ENCODE assay signal across 1 cellular context in genomic region chr6:33299237-33299944, GRCh38.
A peak's percentile ranks its signal among the peaks of the same experiment; 100 is the strongest.
TF ChIP-seq lines count a peak whose summit lies in the region.

No MANE protein-coding gene starts in this region.

TF ChIP-seq in GM12878, 131 proteins besides CTCF, POLR2A, EP300 and RAD21 (continued from another document):
- TF ChIP-seq, protein P1, sequence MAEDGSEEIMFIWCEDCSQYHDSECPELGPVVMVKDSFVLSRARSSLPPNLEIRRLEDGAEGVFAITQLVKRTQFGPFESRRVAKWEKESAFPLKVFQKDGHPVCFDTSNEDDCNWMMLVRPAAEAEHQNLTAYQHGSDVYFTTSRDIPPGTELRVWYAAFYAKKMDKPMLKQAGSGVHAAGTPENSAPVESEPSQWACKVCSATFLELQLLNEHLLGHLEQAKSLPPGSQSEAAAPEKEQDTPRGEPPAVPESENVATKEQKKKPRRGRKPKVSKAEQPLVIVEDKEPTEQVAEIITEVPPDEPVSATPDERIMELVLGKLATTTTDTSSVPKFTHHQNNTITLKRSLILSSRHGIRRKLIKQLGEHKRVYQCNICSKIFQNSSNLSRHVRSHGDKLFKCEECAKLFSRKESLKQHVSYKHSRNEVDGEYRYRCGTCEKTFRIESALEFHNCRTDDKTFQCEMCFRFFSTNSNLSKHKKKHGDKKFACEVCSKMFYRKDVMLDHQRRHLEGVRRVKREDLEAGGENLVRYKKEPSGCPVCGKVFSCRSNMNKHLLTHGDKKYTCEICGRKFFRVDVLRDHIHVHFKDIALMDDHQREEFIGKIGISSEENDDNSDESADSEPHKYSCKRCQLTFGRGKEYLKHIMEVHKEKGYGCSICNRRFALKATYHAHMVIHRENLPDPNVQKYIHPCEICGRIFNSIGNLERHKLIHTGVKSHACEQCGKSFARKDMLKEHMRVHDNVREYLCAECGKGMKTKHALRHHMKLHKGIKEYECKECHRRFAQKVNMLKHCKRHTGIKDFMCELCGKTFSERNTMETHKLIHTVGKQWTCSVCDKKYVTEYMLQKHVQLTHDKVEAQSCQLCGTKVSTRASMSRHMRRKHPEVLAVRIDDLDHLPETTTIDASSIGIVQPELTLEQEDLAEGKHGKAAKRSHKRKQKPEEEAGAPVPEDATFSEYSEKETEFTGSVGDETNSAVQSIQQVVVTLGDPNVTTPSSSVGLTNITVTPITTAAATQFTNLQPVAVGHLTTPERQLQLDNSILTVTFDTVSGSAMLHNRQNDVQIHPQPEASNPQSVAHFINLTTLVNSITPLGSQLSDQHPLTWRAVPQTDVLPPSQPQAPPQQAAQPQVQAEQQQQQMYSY (CRISPR knock-in tag; IDR thresholded peaks at IDR 0.05): no peak
- TF ChIP-seq TCF7 (IDR thresholded peaks at IDR 0.05; ENCODE audit: borderline replicate concordance) (peak; percentile 44; the same call in 1 of the 2 replicates), YY1 (IDR thresholded peaks at IDR 0.05; ENCODE audit: low read depth, low read length) (peak; percentile 64), ZNF622 (IDR thresholded peaks at IDR 0.05) (no peak), CREB1 (IDR thresholded peaks at IDR 0.05; ENCODE audit: low read depth) (peak; percentile 27), RELA (IDR thresholded peaks at IDR 0.05; ENCODE audit: borderline replicate concordance, partially characterized antibody) (no peak), ZBTB11 (CRISPR knock-in tag; IDR thresholded peaks at IDR 0.05) (peak; percentile 17; the same call in 1 of the 2 replicates), MYC (IDR thresholded peaks at IDR 0.05; ENCODE audit: insufficient read depth, insufficient read length, insufficient replicate concordance, low read length, severe bottlenecking) (no peak), CEBPB (IDR thresholded peaks at IDR 0.05; ENCODE audit: borderline replicate concordance in 1 of 2, low read depth in 2 of 2, low read length in 2 of 2) (no peak), SMC3 (IDR thresholded peaks at IDR 0.05; ENCODE audit: borderline replicate concordance, low read length) (peak; percentile 12; the same call in 1 of the 2 replicates), MXI1 (IDR thresholded peaks at IDR 0.05; ENCODE audit: low read depth, low read length) (peak; percentile 13; the same call in 1 of the 2 replicates), CBX3 (IDR thresholded peaks at IDR 0.05; ENCODE audit: borderline replicate concordance, low read depth) (no peak), CHD2 (IDR thresholded peaks at IDR 0.05; ENCODE audit: borderline replicate concordance, low read depth, low read length) (no peak), SMAD1 (IDR thresholded peaks at IDR 0.05; ENCODE audit: low read depth, partially characterized antibody) (no peak)
